13 cellular contexts compared by ENCODE assay signal in genomic region chr17:2508035-2508434, GRCh38.
"Had no signal": no experiment of that assay in that cellular context is flagged by ENCODE, and none has a peak within 500 bp of the region (broad histone marks: within the 10 kb centered on the region; RNA-seq: fewer than 3 reads in every experiment).

No MANE protein-coding gene starts in this region.

- H3K27ac ChIP-seq: coronary artery, epithelial cell of prostate, gastroesophageal sphincter, left lung, tibial artery, uterus had no signal

- H3K4me3 ChIP-seq: coronary artery, gastroesophageal sphincter, left lung, tibial artery, uterus had no signal

- H3K27me3 ChIP-seq: gastroesophageal sphincter, left lung, tibial artery, uterus had no signal

- H3K4me1 Mint-ChIP-seq: nephron had no signal

- H3K36me3 ChIP-seq: left lung, tibial artery, uterus had no signal

- ATAC-seq: gastroesophageal sphincter, left lung had no signal

- H3K9me3 ChIP-seq: gastroesophageal sphincter, left lung, tibial artery, uterus had no signal

- DNase-seq: activated effector memory CD4-positive, alpha-beta T cell treated with Interleukin-2 at 50 U/mL for 16 hours; effector CD4-positive, alpha-beta T cell; left lung; mesenchymal stem cell; stimulated activated CD4-positive, alpha-beta T cell treated with anti-CD3 and anti-CD28 coated beads, Interleukin-12 subunit alpha, Interleukin-12 subunit beta, amount 100 ng/mL, for 4 hours; T-helper 9 cell; tibial artery; uterus had no signal

- FAIRE-seq: keratinocyte had no signal
